In genomic region chr17:20986767-20987510, GRCh38 we compare ENCODE assay signal across 28 cellular contexts.
"Had no signal": no experiment of that assay in that cellular context is flagged by ENCODE, and none has a peak within 500 bp of the region (broad histone marks: within the 10 kb centered on the region; RNA-seq: fewer than 3 reads in every experiment).

No MANE protein-coding gene starts in this region.

- H3K27me3 Mint-ChIP-seq: activated CD4-positive, alpha-beta memory T cell treated with anti-CD3 and anti-CD28 coated beads, Interleukin-2, amount 10 ng/mL, durations not matched to agents 7 days and 5 days; activated CD4-positive, alpha-beta T cell treated with anti-CD3 and anti-CD28 coated beads, Interleukin-2, amount 10 ng/mL, durations not matched to agents 7 days and 5 days; activated naive CD4-positive, alpha-beta T cell treated with anti-CD3 and anti-CD28 coated beads, Interleukin-2, amount 50 U/mL, for 24 hours; activated naive CD8-positive, alpha-beta T cell treated with anti-CD3 and anti-CD28 coated beads, Interleukin-2, amount 50 U/mL, for 24 hours; activated T-cell treated with anti-CD3 and anti-CD28 coated beads, Interleukin-2, amount 50 U/mL, for 24 hours; activated T-helper 17 cell treated with anti-CD3 and anti-CD28 coated beads, Interleukin-2, amount 50 U/mL, for 72 hours; stimulated activated naive B cell treated with anti-CD40 and anti-IgM and Interleukin-4, amounts not matched to agents 10 μg/mL and 1 μg/mL and 100 μg/mL, for 72 hours had no signal

- H3K27ac ChIP-seq: epithelial cell of prostate, esophagus squamous epithelium, pancreas, prostate gland, tibial nerve, WERI-Rb-1 had no signal

- H3K4me3 ChIP-seq: esophagus squamous epithelium, pancreas, prostate gland, smooth muscle cell, tibial nerve had no signal

- H3K4me1 ChIP-seq: esophagus squamous epithelium, pancreas, prostate gland, tibial nerve had no signal

- H3K27me3 ChIP-seq: esophagus squamous epithelium, pancreas, tibial nerve had no signal

- H3K4me1 Mint-ChIP-seq: activated CD4-positive, alpha-beta memory T cell treated with anti-CD3 and anti-CD28 coated beads, Interleukin-2, amount 10 ng/mL, durations not matched to agents 7 days and 5 days; activated CD4-positive, alpha-beta T cell treated with anti-CD3 and anti-CD28 coated beads, Interleukin-2, amount 10 ng/mL, durations not matched to agents 7 days and 5 days; activated naive CD4-positive, alpha-beta T cell treated with anti-CD3 and anti-CD28 coated beads, Interleukin-2, amount 50 U/mL, for 24 hours; activated naive CD8-positive, alpha-beta T cell treated with anti-CD3 and anti-CD28 coated beads, Interleukin-2, amount 50 U/mL, for 24 hours; activated T-helper 17 cell treated with anti-CD3 and anti-CD28 coated beads, Interleukin-2, amount 50 U/mL, for 72 hours; central memory CD8-positive, alpha-beta T cell; stimulated activated naive B cell treated with anti-CD40 and anti-IgM and Interleukin-4, amounts not matched to agents 10 μg/mL and 1 μg/mL and 100 μg/mL, for 72 hours had no signal

- H3K9me3 ChIP-seq: esophagus squamous epithelium, pancreas, prostate gland, tibial nerve had no signal

- H3K36me3 Mint-ChIP-seq: activated naive CD4-positive, alpha-beta T cell treated with anti-CD3 and anti-CD28 coated beads, Interleukin-2, amount 50 U/mL, for 24 hours; stimulated activated naive B cell treated with anti-CD40 and anti-IgM and Interleukin-4, amounts not matched to agents 10 μg/mL and 1 μg/mL and 100 μg/mL, for 72 hours had no signal

- H3K4me3 Mint-ChIP-seq: activated CD4-positive, alpha-beta memory T cell treated with anti-CD3 and anti-CD28 coated beads, Interleukin-2, amount 10 ng/mL, durations not matched to agents 7 days and 5 days; activated CD4-positive, alpha-beta T cell treated with anti-CD3 and anti-CD28 coated beads, Interleukin-2, amount 10 ng/mL, durations not matched to agents 7 days and 5 days; activated naive CD4-positive, alpha-beta T cell treated with anti-CD3 and anti-CD28 coated beads, Interleukin-2, amount 50 U/mL, for 24 hours; activated naive CD8-positive, alpha-beta T cell treated with anti-CD3 and anti-CD28 coated beads, Interleukin-2, amount 50 U/mL, for 24 hours; activated T-cell treated with anti-CD3 and anti-CD28 coated beads, Interleukin-2, amount 50 U/mL, for 24 hours; activated T-helper 17 cell treated with anti-CD3 and anti-CD28 coated beads, Interleukin-2, amount 50 U/mL, for 72 hours; central memory CD8-positive, alpha-beta T cell; stimulated activated naive B cell treated with anti-CD40 and anti-IgM and Interleukin-4, amounts not matched to agents 10 μg/mL and 1 μg/mL and 100 μg/mL, for 72 hours; T-helper 17 cell had no signal

- H3K9me3 Mint-ChIP-seq: activated CD4-positive, alpha-beta memory T cell treated with anti-CD3 and anti-CD28 coated beads, Interleukin-2, amount 10 ng/mL, durations not matched to agents 7 days and 5 days; activated CD4-positive, alpha-beta T cell treated with anti-CD3 and anti-CD28 coated beads, Interleukin-2, amount 10 ng/mL, durations not matched to agents 7 days and 5 days; activated naive CD4-positive, alpha-beta T cell treated with anti-CD3 and anti-CD28 coated beads, Interleukin-2, amount 50 U/mL, for 24 hours; activated naive CD8-positive, alpha-beta T cell treated with anti-CD3 and anti-CD28 coated beads, Interleukin-2, amount 50 U/mL, for 24 hours; activated T-cell treated with anti-CD3 and anti-CD28 coated beads, Interleukin-2, amount 50 U/mL, for 24 hours; activated T-helper 17 cell treated with anti-CD3 and anti-CD28 coated beads, Interleukin-2, amount 50 U/mL, for 72 hours; central memory CD8-positive, alpha-beta T cell; stimulated activated naive B cell treated with anti-CD40 and anti-IgM and Interleukin-4, amounts not matched to agents 10 μg/mL and 1 μg/mL and 100 μg/mL, for 72 hours had no signal

- H3K36me3 ChIP-seq: esophagus squamous epithelium, pancreas, prostate gland, tibial nerve, WERI-Rb-1 had no signal

- DNase-seq: activated CD4-positive, alpha-beta memory T cell treated with anti-CD3 and anti-CD28 coated beads, Interleukin-2, amount 10 ng/mL, durations not matched to agents 7 days and 5 days; activated CD4-positive, alpha-beta T cell treated with anti-CD3 and anti-CD28 coated beads for 1 hour; activated CD4-positive, alpha-beta T cell treated with anti-CD3 and anti-CD28 coated beads, Interleukin-2, amount 10 ng/mL, durations not matched to agents 7 days and 5 days; activated CD8-positive, alpha-beta memory T cell treated with anti-CD3 and anti-CD28 coated beads, Interleukin-2, amount 50 U/mL, for 48 hours; activated naive CD8-positive, alpha-beta T cell treated with anti-CD3 and anti-CD28 coated beads, Interleukin-2, amount 50 U/mL, for 24 hours; amygdala; dermis blood vessel endothelial cell; effector CD4-positive, alpha-beta T cell; esophagus squamous epithelium; left cardiac atrium; left ventricle myocardium superior; mammary epithelial cell; retina; stimulated activated CD4-positive, alpha-beta T cell treated with anti-CD3 and anti-CD28 coated beads, Interleukin-1b, Interleukin-23, amount 100 ng/mL, for 48 hours; stimulated activated CD4-positive, alpha-beta T cell treated with anti-CD3 and anti-CD28 coated beads, Interleukin-4, amount 100 ng/mL, for 4 hours; stimulated activated naive B cell treated with anti-CD40 and anti-IgM and Interleukin-4, amounts not matched to agents 10 μg/mL and 1 μg/mL and 100 μg/mL, for 72 hours; T1000; WERI-Rb-1 had no signal

- H3K27ac Mint-ChIP-seq: activated CD4-positive, alpha-beta memory T cell treated with anti-CD3 and anti-CD28 coated beads, Interleukin-2, amount 10 ng/mL, durations not matched to agents 7 days and 5 days; activated CD4-positive, alpha-beta T cell treated with anti-CD3 and anti-CD28 coated beads, Interleukin-2, amount 10 ng/mL, durations not matched to agents 7 days and 5 days; activated naive CD4-positive, alpha-beta T cell treated with anti-CD3 and anti-CD28 coated beads, Interleukin-2, amount 50 U/mL, for 24 hours; activated naive CD8-positive, alpha-beta T cell treated with anti-CD3 and anti-CD28 coated beads, Interleukin-2, amount 50 U/mL, for 24 hours; activated T-cell treated with anti-CD3 and anti-CD28 coated beads, Interleukin-2, amount 50 U/mL, for 24 hours; activated T-helper 17 cell treated with anti-CD3 and anti-CD28 coated beads, Interleukin-2, amount 50 U/mL, for 72 hours; stimulated activated naive B cell treated with anti-CD40 and anti-IgM and Interleukin-4, amounts not matched to agents 10 μg/mL and 1 μg/mL and 100 μg/mL, for 72 hours; T-helper 17 cell had no signal
